ENCODE assay signal across 10 cellular contexts in the genomic region with DNA sequence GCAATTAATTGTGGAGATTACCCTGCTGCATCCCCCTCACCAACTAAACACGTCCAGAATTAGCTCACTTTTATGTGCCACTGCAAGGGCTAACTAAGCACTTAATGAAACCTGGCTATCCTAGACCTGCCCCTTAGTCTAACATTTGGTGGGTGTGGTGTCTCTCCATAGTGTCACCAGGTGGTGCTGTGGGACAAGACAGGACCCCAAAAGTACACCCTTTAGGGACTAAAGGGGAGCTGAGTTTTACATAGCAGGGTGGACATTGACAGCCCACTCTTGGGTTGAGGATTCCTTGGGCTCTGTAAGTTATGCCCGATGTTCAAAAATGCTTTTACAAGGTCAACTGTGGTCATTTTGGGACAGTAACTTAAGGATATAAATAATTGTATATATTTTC. TPM values are rescaled to one million over a fixed set of nuclear protein-coding genes. Genes with fewer than 3 reads are reported as not detected.
DNase-seq lines count a peak whose midpoint lies in the region; ATAC-seq, FAIRE-seq and TF ChIP-seq lines count a peak whose summit lies in the region.
"Had no signal": no experiment of that assay in that cellular context is flagged by ENCODE, and none has a peak within 500 bp of the region (broad histone marks: within the 10 kb centered on the region; RNA-seq: fewer than 3 reads in every experiment).

No MANE protein-coding gene starts in this region.

- H3K27ac Mint-ChIP-seq in activated T-cell treated with anti-CD3 and anti-CD28 coated beads, Interleukin-2, amount 50 U/mL, for 24 hours, result peak overlapping the region; percentile 64

- H3K9me3 ChIP-seq in transverse colon, result no peaks in the 10 kb centered on the region
- H3K9me3 ChIP-seq in aorta (ENCODE audit: control insufficient read depth, low read length), result no peaks in the 10 kb centered on the region

- in situ Hi-C loops in transverse colon (cut with MboI; ENCODE audit: low pct_ligation_motif_present in 1 of 4, low pct_unique_long_range_greater_than_20kb in 1 of 4, low sequenced_read_pairs in 3 of 4), result no loop called here

- peaks cover 90% of the 10 kb centered on the region for H3K36me3 Mint-ChIP-seq in activated T-cell treated with anti-CD3 and anti-CD28 coated beads, Interleukin-2, amount 50 U/mL, for 24 hours (ENCODE audit: low read depth)

- DNase-seq in activated T-cell treated with anti-CD3 and anti-CD28 coated beads, Interleukin-2, amount 50 U/mL, for 24 hours, result no peak
- DNase-seq in activated T-cell treated with anti-CD3 and anti-CD28 coated beads for 4 hours (no peak), bronchial epithelial cell (ENCODE audit: low read depth) (no peak), retinal pigment epithelial cell (ENCODE audit: low read depth) (no peak), transverse colon (no peak), NCI-H128 (lab: John Stamatoyannopoulos, UW; ENCODE audit: unreplicated experiment) (no peak), aorta (no peak)
- DNase-seq: anterior cingulate cortex, DMS79 treated with DMSO at 0.1 percent for 48 hours had no signal

- no peak overlapping the region for H3K27ac ChIP-seq in KMS-11
- H3K27ac ChIP-seq in transverse colon, result no peak overlapping the region
- H3K27ac ChIP-seq in aorta (ENCODE audit: low read depth in 1 of 2, low read length in 2 of 2), result no peak overlapping the region

- no peaks in the 10 kb centered on the region for H3K27me3 Mint-ChIP-seq in activated T-cell treated with anti-CD3 and anti-CD28 coated beads, Interleukin-2, amount 50 U/mL, for 24 hours

- 81% methylated on average over 2 of the region's 2 CpGs; no CpG with 5 or more reads in 1 of the 2 donors for WGBS in transverse colon (ENCODE audit: low coverage in 1 of 2), 2 donors
- 55 to 74% methylated on average over 2 of the region's 2 CpGs for WGBS in aorta, 2 donors

- H4K20me1 ChIP-seq in KMS-11 (ENCODE audit: insufficient read depth), result no peaks in the 10 kb centered on the region

- TF ChIP-seq CTCF in KMS-11 (conservative IDR thresholded peaks at IDR 0.05; ENCODE audit: low read depth, low read length), result peak; percentile 57
- TF ChIP-seq CTCF in bronchial epithelial cell (IDR thresholded peaks at IDR 0.05; ENCODE audit: insufficient read depth, low read length, severe bottlenecking), result no peak
- peak; percentile 44 for TF ChIP-seq CTCF in retinal pigment epithelial cell (conservative IDR thresholded peaks at IDR 0.05; ENCODE audit: low read depth, low read length)
- no peak for TF ChIP-seq CTCF in transverse colon (IDR thresholded peaks at IDR 0.05)

- no peak overlapping the region for H3K4me2 ChIP-seq in KMS-11

- H3K4me1 Mint-ChIP-seq in activated T-cell treated with anti-CD3 and anti-CD28 coated beads, Interleukin-2, amount 50 U/mL, for 24 hours (ENCODE audit: low read depth), result peaks cover 49% of the 10 kb centered on the region

- H3K4me3 Mint-ChIP-seq in activated T-cell treated with anti-CD3 and anti-CD28 coated beads, Interleukin-2, amount 50 U/mL, for 24 hours, result peak overlapping the region; percentile 15

- FAIRE-seq in bronchial epithelial cell (lab: Jason Lieb, UNC), result peak; percentile 7

- no peak for TF ChIP-seq POLR2A in transverse colon (IDR thresholded peaks at IDR 0.05)

- ATAC-seq in aorta (ENCODE audit: low FRiP score), result no peak

- no peaks in the 10 kb centered on the region for H3K9me3 Mint-ChIP-seq in activated T-cell treated with anti-CD3 and anti-CD28 coated beads, Interleukin-2, amount 50 U/mL, for 24 hours

- peaks cover 23% of the 10 kb centered on the region for H3K79me2 ChIP-seq in KMS-11 (ENCODE audit: insufficient read depth, low read depth)

- no peak overlapping the region for H2AFZ ChIP-seq in KMS-11 (ENCODE audit: low read depth)

- H3K27me3 ChIP-seq in KMS-11 (ENCODE audit: insufficient read depth, low read depth), result no peaks in the 10 kb centered on the region
- H3K27me3 ChIP-seq in bronchial epithelial cell (ENCODE audit: control insufficient read depth, insufficient read depth, low read length), result no peaks in the 10 kb centered on the region
- no peaks in the 10 kb centered on the region for H3K27me3 ChIP-seq in transverse colon
- H3K27me3 ChIP-seq in aorta (ENCODE audit: control insufficient read depth in 1 of 2, insufficient read depth in 2 of 2, low read length in 1 of 2), result no peaks in the 10 kb centered on the region

- H3K36me3 ChIP-seq in KMS-11 (ENCODE audit: insufficient read depth), result no peaks in the 10 kb centered on the region
- peaks cover 7% of the 10 kb centered on the region for H3K36me3 ChIP-seq in bronchial epithelial cell (ENCODE audit: control insufficient read depth, insufficient read depth, low read length)
- peaks cover 0 to 22% (median 3%) of the 10 kb centered on the region in 4 donors for H3K36me3 ChIP-seq in transverse colon
- peaks cover 0 to 2% of the 10 kb centered on the region in 2 donors for H3K36me3 ChIP-seq in aorta (ENCODE audit: control insufficient read depth in 1 of 2, insufficient read depth in 2 of 2, low read length in 1 of 2)

- H3K9ac ChIP-seq in KMS-11, result no peak overlapping the region

- intact Hi-C loops in transverse colon (cut with DNase I; ENCODE audit: low total_unique reads) (no loop called here), aorta (cut with DNase I) (loop anchor here in 1 of 2 donors (10.0 kb wide), 1 partner anchor 162 kb away; the partner anchor contains the start of gene MYEF2)

- peaks cover 29% of the 10 kb centered on the region for H3K4me1 ChIP-seq in KMS-11 (ENCODE audit: low read depth, poor library complexity, severe bottlenecking)
- peaks cover 5 to 14% (median 9%) of the 10 kb centered on the region in 4 donors for H3K4me1 ChIP-seq in transverse colon
- H3K4me1 ChIP-seq in aorta (ENCODE audit: control insufficient read depth in 1 of 2, insufficient read depth in 2 of 2, low read length in 2 of 2), result no peaks in the 10 kb centered on the region

- no peak overlapping the region for H3K4me3 ChIP-seq in KMS-11 (IDR thresholded peaks at IDR 0.05; ENCODE audit: insufficient read depth, low read depth, low read length)
- H3K4me3 ChIP-seq in bronchial epithelial cell (ENCODE audit: low read depth, low read length), result no peak overlapping the region
- H3K4me3 ChIP-seq in retinal pigment epithelial cell (ENCODE audit: low read length), result no peak overlapping the region
- no peak overlapping the region for H3K4me3 ChIP-seq in transverse colon
- no peak overlapping the region for H3K4me3 ChIP-seq in aorta (ENCODE audit: low read length in 2 of 2)

- TF ChIP-seq EP300 in transverse colon (IDR thresholded peaks at IDR 0.05; ENCODE audit: low read depth), result no peak

RNA-seq across cellular contexts. Expression of gene DUT, which starts 5.7 kb away (rescaled TPM):
- total RNA-seq in bronchial epithelial cell (25.5 and 30.8 TPM in 2 replicates), transverse colon (10 to 100 TPM; 19.5 to 63.1 (median 45.3) TPM), aorta (10 to 100 TPM; 54.8 to 77.7 TPM)
- 100 to 1,000 TPM in 1 of 2 donors, 10 to 100 TPM in 1; 75.8 to 149 TPM for polyA plus RNA-seq in aorta

Comparison
In these comparisons a context has a peak if more than half of its experiments do, and no peak if none do; other contexts are left out.
1. CTCF ChIP-seq: peak in KMS-11 (single experiment) and retinal pigment epithelial cell (single experiment); none in bronchial epithelial cell (single experiment) and transverse colon (0 of 5).